8 cellular contexts compared by ENCODE assay signal in genomic region chr12:49623142-49623899, GRCh38. TPM values are rescaled to one million over a fixed set of nuclear protein-coding genes. Genes with fewer than 3 reads are reported as not detected.
DNase-seq lines count a peak whose midpoint lies in the region; ATAC-seq and TF ChIP-seq lines count a peak whose summit lies in the region.

PRPF40B (plus strand) TSS chr12:49623561; CDS start chr12:49623591, 30 bp downstream.

- H3K36me3 ChIP-seq in KMS-11 (ENCODE audit: insufficient read depth), result no peaks in the 10 kb centered on the region

- peak within 1 kb of the TSS; percentile 82 for H3K27ac ChIP-seq in KMS-11

- no peaks in the 10 kb centered on the region for H3K27me3 Mint-ChIP-seq in activated T-helper 17 cell treated with anti-CD3 and anti-CD28 coated beads, Interleukin-2, amount 50 U/mL, for 72 hours
- H3K27me3 Mint-ChIP-seq in nephron (ENCODE audit: low read depth), result peaks cover 3% of the 10 kb centered on the region
- peaks cover 22% of the 10 kb centered on the region for H3K27me3 Mint-ChIP-seq in stimulated activated naive CD8-positive, alpha-beta T cell treated with anti-CD3 and anti-CD28 coated beads, Interleukin-15, Interleukin-2, amounts not matched to agents 100 ng/mL and 50 ng/mL, for 24 hours

- H3K27me3 ChIP-seq in KMS-11 (ENCODE audit: insufficient read depth, low read depth), result no peaks in the 10 kb centered on the region; the same call in 1 of the 2 replicates

- no peaks in the 10 kb centered on the region for H3K9me3 Mint-ChIP-seq in activated T-helper 17 cell treated with anti-CD3 and anti-CD28 coated beads, Interleukin-2, amount 50 U/mL, for 72 hours
- H3K9me3 Mint-ChIP-seq in nephron, result no peaks in the 10 kb centered on the region
- H3K9me3 Mint-ChIP-seq in stimulated activated naive CD8-positive, alpha-beta T cell treated with anti-CD3 and anti-CD28 coated beads, Interleukin-15, Interleukin-2, amounts not matched to agents 100 ng/mL and 50 ng/mL, for 24 hours, result no peaks in the 10 kb centered on the region

- H3K79me2 ChIP-seq in KMS-11 (ENCODE audit: insufficient read depth, low read depth), result no peaks in the 10 kb centered on the region

- no peaks in the 10 kb centered on the region for H3K36me3 Mint-ChIP-seq in activated T-helper 17 cell treated with anti-CD3 and anti-CD28 coated beads, Interleukin-2, amount 50 U/mL, for 72 hours (ENCODE audit: low read depth)
- H3K36me3 Mint-ChIP-seq in nephron (ENCODE audit: low read depth), result no peaks in the 10 kb centered on the region
- no peaks in the 10 kb centered on the region for H3K36me3 Mint-ChIP-seq in stimulated activated naive CD8-positive, alpha-beta T cell treated with anti-CD3 and anti-CD28 coated beads, Interleukin-15, Interleukin-2, amounts not matched to agents 100 ng/mL and 50 ng/mL, for 24 hours (ENCODE audit: low read depth)

- DNase-seq in DMS79 treated with DMSO at 0.1 percent for 48 hours (lab: John Stamatoyannopoulos, UW) (peak; percentile 81), RPMI7951 (ENCODE audit: low read depth) (peak; percentile 79), fibroblast of peridontal ligament (ENCODE audit: extremely low read depth) (peak; percentile 65)

- H3K4me1 Mint-ChIP-seq in activated T-helper 17 cell treated with anti-CD3 and anti-CD28 coated beads, Interleukin-2, amount 50 U/mL, for 72 hours, result peaks cover 15% of the 10 kb centered on the region
- peaks cover 36% of the 10 kb centered on the region for H3K4me1 Mint-ChIP-seq in nephron
- H3K4me1 Mint-ChIP-seq in stimulated activated naive CD8-positive, alpha-beta T cell treated with anti-CD3 and anti-CD28 coated beads, Interleukin-15, Interleukin-2, amounts not matched to agents 100 ng/mL and 50 ng/mL, for 24 hours (ENCODE audit: low read depth), result peaks cover 26% of the 10 kb centered on the region

- no peak; the same call in 1 of the 2 replicates for TF ChIP-seq CTCF in KMS-11 (conservative IDR thresholded peaks at IDR 0.05; ENCODE audit: low read depth, low read length)
- TF ChIP-seq CTCF in nephron (IDR thresholded peaks at IDR 0.05; ENCODE audit: unreplicated experiment in 3 of 3), result peak; percentile 44 to 57 (median 47)

- H3K4me2 ChIP-seq in KMS-11, result peak within 1 kb of the TSS; percentile 98

- H3K4me1 ChIP-seq in KMS-11 (ENCODE audit: low read depth, poor library complexity, severe bottlenecking), result peaks cover 48% of the 10 kb centered on the region

- peak within 1 kb of the TSS; percentile 83 for H3K4me3 Mint-ChIP-seq in activated T-helper 17 cell treated with anti-CD3 and anti-CD28 coated beads, Interleukin-2, amount 50 U/mL, for 72 hours
- H3K4me3 Mint-ChIP-seq in nephron, result peak within 1 kb of the TSS; percentile 89 to 93 (median 92)
- peak within 1 kb of the TSS; percentile 83 for H3K4me3 Mint-ChIP-seq in stimulated activated naive CD8-positive, alpha-beta T cell treated with anti-CD3 and anti-CD28 coated beads, Interleukin-15, Interleukin-2, amounts not matched to agents 100 ng/mL and 50 ng/mL, for 24 hours

- peak; percentile 59 for ATAC-seq in GM21619 (IDR thresholded peaks at IDR 0.05; ENCODE audit: unreplicated experiment)
- peak; percentile 79 for ATAC-seq in activated T-helper 17 cell treated with anti-CD3 and anti-CD28 coated beads, Interleukin-2, amount 50 U/mL, for 72 hours (replicated peaks)

- H3K27ac Mint-ChIP-seq in activated T-helper 17 cell treated with anti-CD3 and anti-CD28 coated beads, Interleukin-2, amount 50 U/mL, for 72 hours, result peak within 1 kb of the TSS; percentile 75
- H3K27ac Mint-ChIP-seq in nephron, result peak within 1 kb of the TSS; percentile 90 to 95 (median 93)
- H3K27ac Mint-ChIP-seq in stimulated activated naive CD8-positive, alpha-beta T cell treated with anti-CD3 and anti-CD28 coated beads, Interleukin-15, Interleukin-2, amounts not matched to agents 100 ng/mL and 50 ng/mL, for 24 hours, result peak within 1 kb of the TSS; percentile 86

- peak within 1 kb of the TSS; percentile 74 for H3K9ac ChIP-seq in KMS-11

- H2AFZ ChIP-seq in KMS-11 (ENCODE audit: low read depth), result peak within 1 kb of the TSS; percentile 67

- no peak within 1 kb of the TSS for H3K4me3 ChIP-seq in KMS-11 (IDR thresholded peaks at IDR 0.05; ENCODE audit: insufficient read depth, low read depth, low read length)

- H4K20me1 ChIP-seq in KMS-11 (ENCODE audit: insufficient read depth), result no peaks in the 10 kb centered on the region

RNA-seq across cellular contexts. Expression of gene PRPF40B, which starts in this region (rescaled TPM):
- 4.0 and 6.6 TPM in 2 replicates for total RNA-seq in RPMI7951 (2014; rRNA removed; shearing (Covaris generic))
- total RNA-seq in activated T-helper 17 cell treated with anti-CD3 and anti-CD28 coated beads, Interleukin-2, amount 50 U/mL, for 72 hours, result 1 to 10 TPM; 7.7 to 8.2 TPM
